Comparison of ENCODE assay signal across 9 cellular contexts in the genomic region with DNA sequence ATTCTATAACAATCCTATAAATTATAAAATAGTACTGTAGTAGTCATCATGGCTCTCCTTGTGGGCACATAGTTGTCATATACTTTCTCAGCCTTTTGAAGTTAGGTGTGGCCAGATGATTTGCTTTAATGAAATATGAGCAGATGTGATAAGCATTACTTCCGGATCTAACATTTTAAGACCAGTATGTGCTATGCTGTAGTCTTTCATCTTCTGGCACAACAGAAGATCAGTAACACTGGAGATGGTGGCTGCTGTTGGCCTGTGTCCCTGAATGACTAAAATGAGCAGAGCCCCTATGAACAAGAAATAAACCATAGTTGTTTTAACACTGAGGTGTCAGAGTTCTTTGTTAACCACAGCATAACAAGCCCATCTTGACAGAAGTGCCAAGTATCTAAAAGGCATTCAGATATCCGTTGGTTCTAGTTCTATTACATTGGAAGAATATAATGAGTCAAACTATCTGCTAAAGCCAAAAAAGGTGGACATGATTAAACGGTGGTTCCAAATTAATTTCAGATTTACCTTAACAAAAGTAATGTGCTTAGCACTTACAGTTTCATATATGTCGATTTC. TPM values are rescaled to one million over a fixed set of nuclear protein-coding genes. Genes with fewer than 3 reads are reported as not detected.
A peak's percentile ranks its signal among the peaks of the same experiment; 100 is the strongest.
DNase-seq lines count a peak whose midpoint lies in the region; ATAC-seq and TF ChIP-seq lines count a peak whose summit lies in the region.
"Had no signal": no experiment of that assay in that cellular context is flagged by ENCODE, and none has a peak within 500 bp of the region (broad histone marks: within the 10 kb centered on the region; RNA-seq: fewer than 3 reads in every experiment).

No MANE protein-coding gene starts in this region.

- ATAC-seq in GM19395 (IDR thresholded peaks at IDR 0.05; ENCODE audit: unreplicated experiment): no peak
- ATAC-seq in HG03175 (IDR thresholded peaks at IDR 0.05; ENCODE audit: unreplicated experiment): no peak

- no peaks in the 10 kb centered on the region for H3K27me3 Mint-ChIP-seq in activated naive CD4-positive, alpha-beta T cell treated with anti-CD3 and anti-CD28 coated beads, Interleukin-2, amount 50 U/mL, for 24 hours
- no peaks in the 10 kb centered on the region for H3K27me3 Mint-ChIP-seq in neural crest cell (ENCODE audit: low read depth)

- H3K9me3 Mint-ChIP-seq in activated naive CD4-positive, alpha-beta T cell treated with anti-CD3 and anti-CD28 coated beads, Interleukin-2, amount 50 U/mL, for 24 hours: no peaks in the 10 kb centered on the region
- H3K9me3 Mint-ChIP-seq in neural crest cell: no peaks in the 10 kb centered on the region

- peak overlapping the region; percentile 32 for H3K27ac Mint-ChIP-seq in activated naive CD4-positive, alpha-beta T cell treated with anti-CD3 and anti-CD28 coated beads, Interleukin-2, amount 50 U/mL, for 24 hours
- H3K27ac Mint-ChIP-seq in neural crest cell (ENCODE audit: unreplicated experiment): no peak overlapping the region

- H3K4me3 Mint-ChIP-seq in activated naive CD4-positive, alpha-beta T cell treated with anti-CD3 and anti-CD28 coated beads, Interleukin-2, amount 50 U/mL, for 24 hours: peak overlapping the region; percentile 70
- peak overlapping the region; percentile 11 for H3K4me3 Mint-ChIP-seq in neural crest cell

- no peak overlapping the region; the same call in 1 of the 2 replicates for H3K4me3 ChIP-seq in GM12865 (ENCODE audit: low read depth, low read length)
- H3K4me3 ChIP-seq in Jurkat, Clone E6-1 (ENCODE audit: low read length): no peak overlapping the region

- H3K36me3 Mint-ChIP-seq in activated naive CD4-positive, alpha-beta T cell treated with anti-CD3 and anti-CD28 coated beads, Interleukin-2, amount 50 U/mL, for 24 hours: peaks cover 19% of the 10 kb centered on the region
- no peaks in the 10 kb centered on the region for H3K36me3 Mint-ChIP-seq in neural crest cell (ENCODE audit: low read depth)

- DNase-seq in GM12865 (ENCODE audit: low read depth) (peak; percentile 80), neural crest cell (ENCODE audit: low read depth, low spot score) (no peak), NCI-H128 (lab: John Stamatoyannopoulos, UW; ENCODE audit: unreplicated experiment) (no peak)
- DNase-seq in Jurkat, Clone E6-1 (ENCODE audit: low read depth, low spot score): peak; percentile 52
- DNase-seq: NCI-H345, posterior cingulate gyrus had no signal

- TF ChIP-seq CTCF in GM12865 (IDR thresholded peaks at IDR 0.05; ENCODE audit: insufficient read depth, low read depth, low read length, missing control alignments) (no peak), neural crest cell (conservative IDR thresholded peaks at IDR 0.05) (no peak)

- peaks cover 85% of the 10 kb centered on the region for H3K4me1 Mint-ChIP-seq in activated naive CD4-positive, alpha-beta T cell treated with anti-CD3 and anti-CD28 coated beads, Interleukin-2, amount 50 U/mL, for 24 hours
- peaks cover 57% of the 10 kb centered on the region for H3K4me1 Mint-ChIP-seq in neural crest cell

RNA-seq across cellular contexts. Expression of gene MEX3C, which starts 6.3 kb away (rescaled TPM):
- 38.5 TPM for polyA plus RNA-seq in Jurkat, Clone E6-1 (2012; ENCODE audit: insufficient read depth, insufficient read length)
- total RNA-seq in neural crest cell: 69.3 and 70.7 TPM in 2 replicates

Comparison
In these comparisons a context has a peak if more than half of its experiments do, and no peak if none do; other contexts are left out.
1. DNase-seq: peak in GM12865 (single experiment) and Jurkat, Clone E6-1 (single experiment); none in neural crest cell (single experiment) and NCI-H128 (single experiment).